8 cellular contexts compared by ENCODE assay signal in genomic region chrX:107741318-107741813, GRCh38. TPM values are rescaled to one million over a fixed set of nuclear protein-coding genes. Genes with fewer than 3 reads are reported as not detected.
DNase-seq lines count a peak whose midpoint lies in the region; ATAC-seq and TF ChIP-seq lines count a peak whose summit lies in the region.

No MANE protein-coding gene starts in this region.

- H3K9ac ChIP-seq in GM23248, result no peak overlapping the region

- H3K36me3 Mint-ChIP-seq in CD4-positive, alpha-beta T cell (ENCODE audit: low read depth), result peaks cover 13% of the 10 kb centered on the region
- H3K36me3 Mint-ChIP-seq in activated CD8-positive, alpha-beta T cell treated with anti-CD3 and anti-CD28 coated beads for 36 hours (ENCODE audit: low read depth), result no peaks in the 10 kb centered on the region

- no peaks in the 10 kb centered on the region for H3K27me3 ChIP-seq in CD4-positive, alpha-beta T cell (ENCODE audit: control insufficient read depth, insufficient read depth, low read length)
- H3K27me3 ChIP-seq in GM23248 (replicated peaks; ENCODE audit: insufficient read depth) (0 out of 2 replicates have a peak, but pooled peaks cover 3% of the 10 kb centered on the region), lower lobe of right lung (ENCODE audit: low read depth) (no peaks in the 10 kb centered on the region)

- CTCF ChIA-PET in CD4-positive, alpha-beta T cell (lab: Charles Lee), result interaction anchor here (0.8 to 5.3 kb wide), 6 partner anchors 19 to 68 kb away, joined by 3 to 29 read pairs (median 4); partner anchors contain the start of gene NCBP2L
- CTCF ChIA-PET in activated CD8-positive, alpha-beta T cell treated with anti-CD3 and anti-CD28 coated beads for 36 hours (lab: Charles Lee), result interaction anchor here (0.8 to 1.8 kb wide), 7 partner anchors 10 to 113 kb away, joined by 3 to 7 read pairs (median 4); partner anchors contain the start of genes NCBP2L and PRPS1

- no peak overlapping the region for H3K4me2 ChIP-seq in GM23248 (ENCODE audit: unreplicated experiment)

- H3K27me3 Mint-ChIP-seq in CD4-positive, alpha-beta T cell, result peaks cover 7% of the 10 kb centered on the region
- H3K27me3 Mint-ChIP-seq in activated CD8-positive, alpha-beta T cell treated with anti-CD3 and anti-CD28 coated beads for 36 hours, result no peaks in the 10 kb centered on the region

- intact Hi-C loops in CD4-positive, alpha-beta T cell (cut with DNase I, micrococcal nuclease), result loop anchor here in 1 of 2 experiments (10.0 kb wide), 1 partner anchor 153 kb away; no protein-coding TSS in a partner anchor
- intact Hi-C loops in activated CD8-positive, alpha-beta T cell treated with anti-CD3 and anti-CD28 coated beads for 36 hours (cut with micrococcal nuclease), result no loop called here
- intact Hi-C loops in lower lobe of right lung (cut with DNase I), result no loop called here

- H3K4me3 ChIP-seq in GM23248 (no peak overlapping the region), lower lobe of right lung (peak overlapping the region; percentile 2)

- ATAC-seq in CD4-positive, alpha-beta T cell (ENCODE audit: poor library complexity), result peak; percentile 10
- peak; percentile 8 for ATAC-seq in activated CD8-positive, alpha-beta T cell treated with anti-CD3 and anti-CD28 coated beads for 36 hours
- ATAC-seq in lower lobe of right lung, result no peak
- ATAC-seq in left lobe of liver, result no peak
- no peak for ATAC-seq in GM18861 (IDR thresholded peaks at IDR 0.05; ENCODE audit: unreplicated experiment)

- H3F3A ChIP-seq in GM23248 (ENCODE audit: insufficient read depth), result no peaks in the 10 kb centered on the region

- H3K36me3 ChIP-seq in GM23248 (ENCODE audit: low read depth), result no peaks in the 10 kb centered on the region
- no peaks in the 10 kb centered on the region for H3K36me3 ChIP-seq in lower lobe of right lung

- H3K27ac ChIP-seq in CD4-positive, alpha-beta T cell (ENCODE audit: low read depth, low read length), result peak overlapping the region; percentile 46
- H3K27ac ChIP-seq in GM23248, result no peak overlapping the region
- peak overlapping the region; percentile 89 for H3K27ac ChIP-seq in lower lobe of right lung

- no peaks in the 10 kb centered on the region for H3K9me2 ChIP-seq in GM23248 (ENCODE audit: insufficient read depth)

- no peaks in the 10 kb centered on the region for H3K9me3 Mint-ChIP-seq in CD4-positive, alpha-beta T cell
- no peaks in the 10 kb centered on the region for H3K9me3 Mint-ChIP-seq in activated CD8-positive, alpha-beta T cell treated with anti-CD3 and anti-CD28 coated beads for 36 hours

- WGBS in GM23248 (ENCODE audit: low coverage in 1 of 2, low lambda C conversion rate in 2 of 2, missing lambda C conversion rate in 2 of 2), 2 experiments, result 8 to 9% methylated on average over 4 to 7 of the region's 7 CpGs

- peak overlapping the region; percentile 88 for H3K4me3 Mint-ChIP-seq in CD4-positive, alpha-beta T cell
- H3K4me3 Mint-ChIP-seq in activated CD8-positive, alpha-beta T cell treated with anti-CD3 and anti-CD28 coated beads for 36 hours, result peak overlapping the region; percentile 75

- H3K79me2 ChIP-seq in GM23248 (ENCODE audit: insufficient read depth), result no peaks in the 10 kb centered on the region

- peak in 2 of 10 experiments; percentile 3 to 5 for DNase-seq in CD4-positive, alpha-beta T cell
- DNase-seq in GM23248 (peak; percentile 10), lower lobe of right lung (no peak), left lobe of liver (ENCODE audit: low spot score) (no peak), DMS 273 treated with DMSO at 0.1 percent for 48 hours (lab: John Stamatoyannopoulos, UW) (no peak), NCI-H526 (lab: John Stamatoyannopoulos, UW) (no peak)
- DNase-seq in activated CD8-positive, alpha-beta T cell treated with anti-CD3 and anti-CD28 coated beads for 36 hours, result no peak

- POLR2A ChIA-PET in CD4-positive, alpha-beta T cell (lab: Charles Lee), result interaction anchor here (0.7 to 5.4 kb wide), 23 partner anchors 11 to 623 kb away, joined by 3 to 96 read pairs (median 5); partner anchors contain the start of genes ATG4A, NCBP2L, PRPS1 and PSMD10
- POLR2A ChIA-PET in activated CD8-positive, alpha-beta T cell treated with anti-CD3 and anti-CD28 coated beads for 36 hours (lab: Charles Lee), result interaction anchor here (0.7 to 1.4 kb wide), 6 partner anchors 10 to 63 kb away, joined by 3 to 5 read pairs (median 4); no protein-coding TSS in a partner anchor

- no peaks in the 10 kb centered on the region for H3K9me3 ChIP-seq in CD4-positive, alpha-beta T cell (ENCODE audit: control insufficient read depth, low read length)
- H3K9me3 ChIP-seq in GM23248 (ENCODE audit: low read depth), result no peaks in the 10 kb centered on the region
- no peaks in the 10 kb centered on the region for H3K9me3 ChIP-seq in lower lobe of right lung

- H3K4me1 ChIP-seq in GM23248 (ENCODE audit: insufficient read depth) (no peaks in the 10 kb centered on the region), lower lobe of right lung (peaks cover 26% of the 10 kb centered on the region)

- peaks cover 47% of the 10 kb centered on the region for H3K4me1 Mint-ChIP-seq in CD4-positive, alpha-beta T cell (ENCODE audit: low read depth)
- H3K4me1 Mint-ChIP-seq in activated CD8-positive, alpha-beta T cell treated with anti-CD3 and anti-CD28 coated beads for 36 hours (ENCODE audit: low read depth), result peaks cover 31% of the 10 kb centered on the region

- H3K27ac Mint-ChIP-seq in CD4-positive, alpha-beta T cell, result peak overlapping the region; percentile 98
- H3K27ac Mint-ChIP-seq in activated CD8-positive, alpha-beta T cell treated with anti-CD3 and anti-CD28 coated beads for 36 hours, result peak overlapping the region; percentile 98

- TF ChIP-seq CTCF in CD4-positive, alpha-beta T cell (IDR thresholded peaks at IDR 0.05), result no peak
- no peak for TF ChIP-seq CTCF in activated CD8-positive, alpha-beta T cell treated with anti-CD3 and anti-CD28 coated beads for 36 hours (IDR thresholded peaks at IDR 0.05)
- TF ChIP-seq CTCF in lower lobe of right lung (IDR thresholded peaks at IDR 0.05), result no peak

- in situ Hi-C loops in GM23248 (cut with MboI), result no loop called here

- no peak overlapping the region for H2AFZ ChIP-seq in GM23248

- no peaks in the 10 kb centered on the region for H4K20me1 ChIP-seq in GM23248 (ENCODE audit: insufficient read depth)

RNA-seq across cellular contexts. Expression of gene TSC22D3, which starts 34.2 kb away (rescaled TPM):
- total RNA-seq in CD4-positive, alpha-beta T cell, result 1,000 to 10,000 TPM; 3,132 to 3,144 TPM
- total RNA-seq in GM23248 (2014; rRNA removed; shearing (Covaris generic)), result 28.8 and 49.0 TPM in 2 replicates
- polyA plus RNA-seq in GM23248 (2016; fragmentation: Nextera tagmentation; extraction: Ambion mirVana), result 34.6 and 35.9 TPM in 2 replicates
- total RNA-seq in activated CD8-positive, alpha-beta T cell treated with anti-CD3 and anti-CD28 coated beads for 36 hours, result 10 to 100 TPM; 47.2 to 50.5 TPM
- total RNA-seq in lower lobe of right lung, result 350 TPM
- total RNA-seq in left lobe of liver, result 139 TPM

RNA-seq across cellular contexts. Expression of gene NCBP2L, which starts 36.2 kb away (rescaled TPM):
- not detected for total RNA-seq in CD4-positive, alpha-beta T cell
- not detected in 2 replicates for total RNA-seq in GM23248 (2014; rRNA removed; shearing (Covaris generic))
- not detected in 2 replicates for polyA plus RNA-seq in GM23248 (2016; fragmentation: Nextera tagmentation; extraction: Ambion mirVana)
- not detected for total RNA-seq in activated CD8-positive, alpha-beta T cell treated with anti-CD3 and anti-CD28 coated beads for 36 hours
- total RNA-seq in lower lobe of right lung (not detected), left lobe of liver (not detected)

Comparison
In these comparisons a context has a peak if more than half of its experiments do, and no peak if none do; other contexts are left out.
1. ATAC-seq: peak in CD4-positive, alpha-beta T cell (single experiment) and activated CD8-positive, alpha-beta T cell treated with anti-CD3 and anti-CD28 coated beads for 36 hours (single experiment); none in lower lobe of right lung (0 of 2), left lobe of liver (single experiment) and GM18861 (single experiment).